Comparison of ENCODE assay signal across 11 cellular contexts in genomic region chr6:14838041-14838596, GRCh38.
"Had no signal": no experiment of that assay in that cellular context is flagged by ENCODE, and none has a peak within 500 bp of the region (broad histone marks: within the 10 kb centered on the region; RNA-seq: fewer than 3 reads in every experiment).

No MANE protein-coding gene starts in this region.

- DNase-seq: activated CD4-positive, alpha-beta T cell treated with anti-CD3 and anti-CD28 coated beads, Interleukin-2, amount 10 ng/mL, durations not matched to agents 24 days and 14 days; activated CD4-positive, CD25-positive, alpha-beta regulatory T cell; activated naive CD4-positive, alpha-beta T cell treated with Interleukin-2 at 50 U/mL for 16 hours; activated naive CD8-positive, alpha-beta T cell treated with anti-CD3 and anti-CD28 coated beads, Interleukin-2, amount 50 U/mL, for 24 hours; aorta; dorsolateral prefrontal cortex; endodermal cell; erythroblast; hippocampal formation; left lung; naive B cell had no signal

- H3K4me3 ChIP-seq: dorsolateral prefrontal cortex, left lung had no signal

- ATAC-seq: activated naive CD8-positive, alpha-beta T cell treated with anti-CD3 and anti-CD28 coated beads, Interleukin-2, amount 50 U/mL, for 24 hours; left lung had no signal
